In the genomic region with DNA sequence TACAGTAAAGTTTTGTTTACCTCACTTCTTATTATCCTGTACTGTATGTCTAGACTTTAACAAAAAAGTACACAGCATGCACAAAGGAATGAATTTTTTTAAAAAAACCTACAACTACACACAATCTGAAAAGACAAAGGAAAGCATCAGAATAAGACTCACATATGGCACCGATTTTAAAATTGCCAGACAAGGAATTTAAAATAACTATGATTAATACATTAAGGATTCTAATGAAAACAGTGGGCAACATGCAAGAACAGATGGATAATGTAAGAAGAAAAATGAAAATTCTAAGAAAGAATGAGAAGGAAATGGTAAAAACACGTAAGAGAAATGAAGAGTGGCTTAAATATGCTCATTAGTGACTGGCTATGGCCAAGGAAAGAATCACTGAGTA, we compare ENCODE assay signal across 20 cellular contexts.
DNase-seq lines count a peak whose midpoint lies in the region; ATAC-seq and TF ChIP-seq lines count a peak whose summit lies in the region.
"Had no signal": no experiment of that assay in that cellular context is flagged by ENCODE, and none has a peak within 500 bp of the region (broad histone marks: within the 10 kb centered on the region; RNA-seq: fewer than 3 reads in every experiment).

No MANE protein-coding gene starts in this region.

- no peaks in the 10 kb centered on the region for H4K20me1 ChIP-seq in PC-9 (ENCODE audit: insufficient read depth)

- H3K27ac ChIP-seq in PC-9, result no peak overlapping the region
- H3K27ac ChIP-seq: C4-2B, SK-N-MC had no signal

- H3F3A ChIP-seq in PC-9 (ENCODE audit: insufficient read depth, low read depth), result no peaks in the 10 kb centered on the region

- no peaks in the 10 kb centered on the region for H3K9me3 ChIP-seq in PC-9 (ENCODE audit: insufficient read depth, low read depth)

- peak overlapping the region; percentile 48; the same call in 1 of the 2 replicates for H2AFZ ChIP-seq in PC-9
- H2AFZ ChIP-seq: GM23338 had no signal

- no peaks in the 10 kb centered on the region for H3K9me2 ChIP-seq in PC-9 (ENCODE audit: insufficient read depth)

- BruUV-seq in PC-9 (replicated peaks; lab: Mats Ljungman, UMichigan), result no TSS peak

- H3K4me1 ChIP-seq in PC-9 (replicated peaks; ENCODE audit: insufficient read depth), result no peaks in the 10 kb centered on the region

- intact Hi-C loops in PC-9 (cut with micrococcal nuclease; ENCODE audit: unreplicated experiment), result no loop called here

- no peaks in the 10 kb centered on the region for H3K79me2 ChIP-seq in PC-9 (ENCODE audit: low read depth)

- DNase-seq in AG10803 (ENCODE audit: low read depth) (peak; percentile 68), PC-9 (no peak), choroid plexus epithelial cell (ENCODE audit: low read depth) (peak; percentile 9), fibroblast of the conjunctiva (ENCODE audit: low read depth) (peak; percentile 8), T-helper 9 cell (no peak), NCI-H524 (lab: John Stamatoyannopoulos, UW) (no peak)
- DNase-seq in activated CD8-positive, alpha-beta memory T cell treated with anti-CD3 and anti-CD28 coated beads for 24 hours, result no peak
- DNase-seq: DMS79, MM.1S, NCI-H1092 treated with DMSO at 0.1 percent for 48 hours, NCI-H146, NCI-H2029 treated with DMSO at 0.1 percent for 48 hours, NCI-H2171, NCI-H446 treated with DMSO at 0.1 percent for 48 hours, SHP77 had no signal

- no peaks in the 10 kb centered on the region for H3K27me3 ChIP-seq in PC-9 (ENCODE audit: insufficient read depth, low read depth)

- POLR2A ChIA-PET in PC-9 (lab: Charles Lee; ENCODE audit: unreplicated experiment), result no interaction called here

- CTCF ChIA-PET in PC-9 (lab: Charles Lee), result no interaction called here

- no peak for ATAC-seq in GM19397 (IDR thresholded peaks at IDR 0.05; ENCODE audit: unreplicated experiment)
- ATAC-seq: GM23338, HCT116 had no signal

- H3K4me2 ChIP-seq in PC-9, result no peak overlapping the region
- H3K4me2 ChIP-seq: GM23338 had no signal

- no peak overlapping the region for H3K4me3 ChIP-seq in AG10803 (ENCODE audit: low read length)
- H3K4me3 ChIP-seq in PC-9, result no peak overlapping the region
- no peak overlapping the region for H3K4me3 ChIP-seq in choroid plexus epithelial cell (ENCODE audit: low read depth, low read length)
- H3K4me3 ChIP-seq: GM23338, SK-N-MC had no signal

- TF ChIP-seq CTCF in AG10803 (conservative IDR thresholded peaks at IDR 0.05; ENCODE audit: low read length), result no peak
- no peak for TF ChIP-seq CTCF in PC-9 (conservative IDR thresholded peaks at IDR 0.05)
- TF ChIP-seq CTCF in choroid plexus epithelial cell (conservative IDR thresholded peaks at IDR 0.05; ENCODE audit: low read depth, low read length), result no peak

- H3K36me3 ChIP-seq in PC-9 (ENCODE audit: low read depth), result no peaks in the 10 kb centered on the region

Comparison
In these comparisons a context has a peak if more than half of its experiments do, and no peak if none do; other contexts are left out.
1. DNase-seq: peak in AG10803 (single experiment), choroid plexus epithelial cell (single experiment) and fibroblast of the conjunctiva (single experiment); none in PC-9 (0 of 2), T-helper 9 cell (single experiment), activated CD8-positive, alpha-beta memory T cell treated with anti-CD3 and anti-CD28 coated beads for 24 hours (single experiment) and NCI-H524 (0 of 2).